ENCODE assay signal across 9 cellular contexts in genomic region chr1:153921080-153921802, GRCh38. TPM values are rescaled to one million over a fixed set of nuclear protein-coding genes. Genes with fewer than 3 reads are reported as not detected.
DNase-seq lines count a peak whose midpoint lies in the region; ATAC-seq, FAIRE-seq and TF ChIP-seq lines count a peak whose summit lies in the region.
"Had no signal": no experiment of that assay in that cellular context is flagged by ENCODE, and none has a peak within 500 bp of the region (broad histone marks: within the 10 kb centered on the region; RNA-seq: fewer than 3 reads in every experiment).

No MANE protein-coding gene starts in this region.

- TF ChIP-seq CTCF in kidney (IDR thresholded peaks at IDR 0.05; ENCODE audit: borderline replicate concordance, extremely low read depth, insufficient read depth) (no peak), suprapubic skin (IDR thresholded peaks at IDR 0.05) (no peak)

- DNase-seq in T-helper 1 cell (no peak), kidney (no peak), suprapubic skin (ENCODE audit: low spot score in 2 of 2) (no peak), anterior cingulate cortex (lab: John Stamatoyannopoulos, UW) (no peak), midbrain (lab: John Stamatoyannopoulos, UW) (no peak), NCI-H2196 treated with DMSO at 0.1 percent for 48 hours (lab: John Stamatoyannopoulos, UW; ENCODE audit: unreplicated experiment) (no peak)
- DNase-seq in activated naive CD4-positive, alpha-beta T cell treated with anti-CD3 and anti-CD28 coated beads, Interleukin-2, amount 50 U/mL, for 72 hours (ENCODE audit: low spot score in 2 of 2): no peak

- 30% methylated on average over 3 of the region's 3 CpGs for WGBS in suprapubic skin

- H3K4me3 ChIP-seq in kidney (ENCODE audit: low read length in 2 of 2) (peak overlapping the region; percentile 82 to 91), suprapubic skin (peak overlapping the region; percentile 84)

- H3K9ac ChIP-seq in kidney (ENCODE audit: low read length in 2 of 2): peak overlapping the region; percentile 81 to 89

- ATAC-seq in activated naive CD4-positive, alpha-beta T cell treated with anti-CD3 and anti-CD28 coated beads, Interleukin-2, amount 50 U/mL, for 72 hours: no peak

- peaks cover 12% of the 10 kb centered on the region for H3K36me3 Mint-ChIP-seq in T-helper 1 cell treated with Interleukin-12 subunit alpha and Interleukin-12 subunit beta and Interleukin-4 antibody, amounts not matched to agents 30 μg/mL and 1 μg/mL, for 36 hours (ENCODE audit: low read depth)
- peaks cover 11 to 16% of the 10 kb centered on the region in 2 donors for H3K36me3 Mint-ChIP-seq in activated naive CD4-positive, alpha-beta T cell treated with anti-CD3 and anti-CD28 coated beads, Interleukin-2, amount 50 U/mL, for 72 hours

- H3K4me3 Mint-ChIP-seq in T-helper 1 cell treated with Interleukin-12 subunit alpha and Interleukin-12 subunit beta and Interleukin-4 antibody, amounts not matched to agents 30 μg/mL and 1 μg/mL, for 36 hours: peak overlapping the region; percentile 86

- intact Hi-C loops in kidney (cut with DNase I): no loop called here

- no peak for FAIRE-seq in kidney (lab: Jason Lieb, UNC)
- FAIRE-seq: endometrium had no signal

- H3K27ac ChIP-seq in kidney (ENCODE audit: low read depth in 2 of 2, low read length in 2 of 2): peak overlapping the region; percentile 90 to 91
- no peak overlapping the region for H3K27ac ChIP-seq in suprapubic skin

- H3K36me3 ChIP-seq in kidney (ENCODE audit: control insufficient read depth in 1 of 2, insufficient read depth in 2 of 2, low read length in 2 of 2) (peaks cover 0 to 6% of the 10 kb centered on the region in 2 donors), suprapubic skin (peaks cover under 1% of the 10 kb centered on the region)

- H3K9me3 Mint-ChIP-seq in T-helper 1 cell treated with Interleukin-12 subunit alpha and Interleukin-12 subunit beta and Interleukin-4 antibody, amounts not matched to agents 30 μg/mL and 1 μg/mL, for 36 hours: no peaks in the 10 kb centered on the region
- no peaks in the 10 kb centered on the region for H3K9me3 Mint-ChIP-seq in activated naive CD4-positive, alpha-beta T cell treated with anti-CD3 and anti-CD28 coated beads, Interleukin-2, amount 50 U/mL, for 72 hours

- no peak for TF ChIP-seq EP300 in suprapubic skin (IDR thresholded peaks at IDR 0.05)

- H3K27me3 ChIP-seq in suprapubic skin: no peaks in the 10 kb centered on the region

- no peak for TF ChIP-seq POLR2A in suprapubic skin (IDR thresholded peaks at IDR 0.05)

- H3K27me3 Mint-ChIP-seq in T-helper 1 cell treated with Interleukin-12 subunit alpha and Interleukin-12 subunit beta and Interleukin-4 antibody, amounts not matched to agents 30 μg/mL and 1 μg/mL, for 36 hours (ENCODE audit: low read depth): no peaks in the 10 kb centered on the region

- H3K4me1 Mint-ChIP-seq in T-helper 1 cell treated with Interleukin-12 subunit alpha and Interleukin-12 subunit beta and Interleukin-4 antibody, amounts not matched to agents 30 μg/mL and 1 μg/mL, for 36 hours (ENCODE audit: low read depth): peaks cover 34% of the 10 kb centered on the region

- H3K4me1 ChIP-seq in kidney (ENCODE audit: control insufficient read depth in 1 of 2, insufficient read depth in 1 of 2, low read depth in 1 of 2, low read length in 2 of 2) (peaks cover 18 to 27% of the 10 kb centered on the region in 2 donors), suprapubic skin (peaks cover 44% of the 10 kb centered on the region)

- peak overlapping the region; percentile 65 for H3K27ac Mint-ChIP-seq in T-helper 1 cell treated with Interleukin-12 subunit alpha and Interleukin-12 subunit beta and Interleukin-4 antibody, amounts not matched to agents 30 μg/mL and 1 μg/mL, for 36 hours
- peak overlapping the region; percentile 93 to 99 for H3K27ac Mint-ChIP-seq in activated naive CD4-positive, alpha-beta T cell treated with anti-CD3 and anti-CD28 coated beads, Interleukin-2, amount 50 U/mL, for 72 hours

- H3K9me3 ChIP-seq in kidney (ENCODE audit: control insufficient read depth in 1 of 2, low read length in 2 of 2) (no peaks in the 10 kb centered on the region), suprapubic skin (no peaks in the 10 kb centered on the region)

RNA-seq across cellular contexts. Expression of gene GATAD2B, which starts 1.5 kb away (rescaled TPM):
- 100 to 1,000 TPM in 1 of 2 donors, 10 to 100 TPM in 1; 58.7 to 102 TPM for total RNA-seq in activated naive CD4-positive, alpha-beta T cell treated with anti-CD3 and anti-CD28 coated beads, Interleukin-2, amount 50 U/mL, for 72 hours
- total RNA-seq in kidney: 49.0 TPM
- 3.6 TPM for polyA plus RNA-seq in kidney (ENCODE audit: insufficient read depth, low read depth, low replicate concordance)
- total RNA-seq in suprapubic skin: 10 to 100 TPM; 25.5 to 64.5 (median 37.1) TPM

RNA-seq across cellular contexts. Expression of gene DENND4B, which starts 25.3 kb away (rescaled TPM):
- 100 to 1,000 TPM; 131 to 132 TPM for total RNA-seq in activated naive CD4-positive, alpha-beta T cell treated with anti-CD3 and anti-CD28 coated beads, Interleukin-2, amount 50 U/mL, for 72 hours
- 60.6 TPM for total RNA-seq in kidney
- polyA plus RNA-seq in kidney (ENCODE audit: insufficient read depth, low read depth, low replicate concordance): 13.2 TPM
- 10 to 100 TPM; 20.0 to 45.1 (median 31.0) TPM for total RNA-seq in suprapubic skin

RNA-seq across cellular contexts. Expression of gene CRTC2, which starts 37.2 kb away (rescaled TPM):
- 100 to 1,000 TPM in 1 of 2 donors, 10 to 100 TPM in 1; 67.6 to 174 TPM for total RNA-seq in activated naive CD4-positive, alpha-beta T cell treated with anti-CD3 and anti-CD28 coated beads, Interleukin-2, amount 50 U/mL, for 72 hours
- total RNA-seq in kidney (44.8 TPM), suprapubic skin (10 to 100 TPM; 19.3 to 36.2 (median 24.5) TPM)
- 28.6 TPM for polyA plus RNA-seq in kidney (ENCODE audit: insufficient read depth, low read depth, low replicate concordance)

RNA-seq across cellular contexts. Expression of gene SLC39A1, which starts 42.1 kb away (rescaled TPM):
- 10 to 100 TPM; 54.9 to 96.6 TPM for total RNA-seq in activated naive CD4-positive, alpha-beta T cell treated with anti-CD3 and anti-CD28 coated beads, Interleukin-2, amount 50 U/mL, for 72 hours
- 125 TPM for total RNA-seq in kidney
- 106 TPM for polyA plus RNA-seq in kidney (ENCODE audit: insufficient read depth, low read depth, low replicate concordance)
- total RNA-seq in suprapubic skin: 10 to 100 TPM; 60.0 to 79.5 (median 69.6) TPM

RNA-seq across cellular contexts. Expression of gene CREB3L4, which starts 46.5 kb away (rescaled TPM):
- total RNA-seq in activated naive CD4-positive, alpha-beta T cell treated with anti-CD3 and anti-CD28 coated beads, Interleukin-2, amount 50 U/mL, for 72 hours: 10 to 100 TPM in 1 of 2 donors, 1 to 10 TPM in 1; 8.9 to 12.0 TPM
- 10.9 TPM for total RNA-seq in kidney
- 9.3 TPM for polyA plus RNA-seq in kidney (ENCODE audit: insufficient read depth, low read depth, low replicate concordance)
- 10 to 100 TPM; 16.6 to 41.0 (median 20.3) TPM for total RNA-seq in suprapubic skin
